Comparison of ENCODE assay signal across 14 cellular contexts in the genomic region with DNA sequence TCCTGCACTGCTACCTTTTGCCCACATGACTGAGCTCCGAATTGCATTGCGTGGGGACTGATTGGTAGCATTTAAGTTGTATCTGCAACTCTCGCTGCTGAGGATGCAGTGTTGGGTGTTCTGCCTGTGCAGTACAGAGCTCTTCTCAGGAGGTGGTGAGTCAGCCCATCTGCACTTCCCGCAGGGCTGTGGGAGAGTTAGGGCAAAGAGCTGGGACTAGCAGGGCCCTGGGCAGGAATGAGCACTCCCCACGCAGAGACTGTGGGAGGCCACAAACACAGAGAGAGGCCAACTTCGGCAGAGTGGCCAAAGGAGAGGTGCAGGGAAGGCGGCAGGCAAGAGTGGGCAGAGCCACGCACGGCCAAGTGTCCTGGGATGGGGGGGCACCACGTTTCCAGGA.
DNase-seq lines count a peak whose midpoint lies in the region; ATAC-seq, FAIRE-seq and TF ChIP-seq lines count a peak whose summit lies in the region.
"Had no signal": no experiment of that assay in that cellular context is flagged by ENCODE, and none has a peak within 500 bp of the region (broad histone marks: within the 10 kb centered on the region; RNA-seq: fewer than 3 reads in every experiment).

No MANE protein-coding gene starts in this region.

- H3K4me3 ChIP-seq in A549 (no peak overlapping the region), mammary epithelial cell (replicated peaks in 1 of 3; ENCODE audit: insufficient read depth in 1 of 3, low read depth in 2 of 3, low read length in 3 of 3) (no peak overlapping the region), keratinocyte (ENCODE audit: control insufficient read depth in 2 of 3, extremely low read depth in 1 of 3, insufficient read depth in 2 of 3, low read depth in 1 of 3, low read length in 3 of 3) (no peak overlapping the region), HepG2 (replicated peaks in 1 of 3; ENCODE audit: insufficient read depth in 1 of 3, low read depth in 2 of 3, low read length in 3 of 3) (no peak overlapping the region)
- H3K4me3 ChIP-seq: tibial nerve had no signal

- WGBS in A549 (ENCODE audit: missing lambda C conversion rate) = 68% methylated on average over 10 of the region's 10 CpGs
- 35% methylated on average over 8 of the region's 10 CpGs for WGBS in mammary epithelial cell (ENCODE audit: low coverage, missing lambda C conversion rate)
- 8% methylated on average over 10 of the region's 10 CpGs for WGBS in HepG2 (ENCODE audit: low lambda C conversion rate)

- intact Hi-C loops in mammary epithelial cell (cut with micrococcal nuclease) (no loop called here), HepG2 (cut with micrococcal nuclease; ENCODE audit: unreplicated experiment) (loop anchor here (2.0 kb wide), 1 partner anchor 60 kb away; no protein-coding TSS in a partner anchor)

- TF ChIP-seq RAD21 in A549 (conservative IDR thresholded peaks at IDR 0.05 in 1 of 2, IDR thresholded peaks at IDR 0.05 in 1 of 2) = no peak
- TF ChIP-seq RAD21 in HepG2 (CRISPR knock-in tag; IDR thresholded peaks at IDR 0.05) = no peak

- CTCF ChIA-PET in A549 (lab: Yijun Ruan, JAX) = interaction anchor here (1.0 kb wide), 1 partner anchor 45 kb away, joined by 3 read pairs; no protein-coding TSS in a partner anchor
- CTCF ChIA-PET in mammary epithelial cell (lab: Charles Lee; ENCODE audit: low non-redundant PET) = no interaction called here
- CTCF ChIA-PET in HepG2 (lab: Yijun Ruan, JAX; ENCODE audit: low intra/inter-chr PET ratio, low total read pairs) = no interaction called here

- no peaks in the 10 kb centered on the region for H3K9me1 ChIP-seq in keratinocyte (ENCODE audit: control insufficient read depth, extremely low read depth, insufficient read depth, low read length)

- H3K9me3 ChIP-seq in A549 (no peaks in the 10 kb centered on the region), mammary epithelial cell (replicated peaks; ENCODE audit: insufficient read depth, low read length) (no peaks in the 10 kb centered on the region), keratinocyte (ENCODE audit: control insufficient read depth, low read depth, low read length) (no peaks in the 10 kb centered on the region), HepG2 (ENCODE audit: low read length) (no peaks in the 10 kb centered on the region)
- H3K9me3 ChIP-seq: tibial nerve had no signal

- peak; percentile 61 to 71 for ATAC-seq in A549
- no peak for ATAC-seq in HG02870 (IDR thresholded peaks at IDR 0.05; ENCODE audit: unreplicated experiment)
- no peak for ATAC-seq in HepG2

- H2AFZ ChIP-seq in mammary epithelial cell (ENCODE audit: low read depth, low read length) (peak overlapping the region; percentile 7), keratinocyte (ENCODE audit: control insufficient read depth, low read length) (no peak overlapping the region), HepG2 (ENCODE audit: low read length) (no peak overlapping the region)

- H4K20me1 ChIP-seq in mammary epithelial cell (ENCODE audit: insufficient read depth, low read length) = no peaks in the 10 kb centered on the region
- H4K20me1 ChIP-seq in keratinocyte (ENCODE audit: control insufficient read depth, extremely low read depth, insufficient read depth, low read length) = no peaks in the 10 kb centered on the region
- H4K20me1 ChIP-seq in HepG2 (ENCODE audit: insufficient read depth, low read length) = no peaks in the 10 kb centered on the region

- BruUV-seq in mammary epithelial cell (replicated peaks; lab: Mats Ljungman, UMichigan) = no TSS peak
- no TSS peak for BruUV-seq in HepG2 (replicated peaks; lab: Mats Ljungman, UMichigan)

- FAIRE-seq in A549 (lab: Jason Lieb, UNC) (no peak), keratinocyte (lab: Jason Lieb, UNC) (no peak), HepG2 (lab: Jason Lieb, UNC) (no peak)

- no peak for TF ChIP-seq EP300 in A549 (IDR thresholded peaks at IDR 0.05)
- no peak for TF ChIP-seq EP300 in HepG2 (IDR thresholded peaks at IDR 0.05; ENCODE audit: low read depth in 2 of 2, low read length in 2 of 2)
- no peak for TF ChIP-seq EP300 in HepG2 (CRISPR knock-in tag; IDR thresholded peaks at IDR 0.05; ENCODE audit: borderline replicate concordance)

- H3K27me3 ChIP-seq in mammary epithelial cell (ENCODE audit: insufficient read depth, low read length) (no peaks in the 10 kb centered on the region), keratinocyte (ENCODE audit: control insufficient read depth, extremely low read depth, insufficient read depth, low read length) (no peaks in the 10 kb centered on the region), HepG2 (ENCODE audit: control insufficient read depth in 1 of 2, insufficient read depth in 2 of 2, low read length in 2 of 2) (peaks cover 0 to 1% of the 10 kb centered on the region in 2 experiments; a peak in 2 of 5 replicates)
- H3K27me3 ChIP-seq: tibial nerve had no signal

- H3K27ac ChIP-seq in A549 (no peak overlapping the region), mammary epithelial cell (ENCODE audit: insufficient read depth, low read depth, low read length) (no peak overlapping the region), keratinocyte (ENCODE audit: control insufficient read depth, insufficient read depth, low read length) (no peak overlapping the region), HepG2 (ENCODE audit: extremely low read length, insufficient read depth, low read length) (no peak overlapping the region)

- DNase-seq in A549 (ENCODE audit: low read depth in 1 of 2, low spot score in 1 of 2) (no peak), HT1080 (ENCODE audit: low read depth) (peak; percentile 78), mammary epithelial cell (peak; percentile 62), keratinocyte (ENCODE audit: low read depth, low spot score) (peak; percentile 7), HepG2 (ENCODE audit: low spot score) (no peak), NK-92 (lab: John Stamatoyannopoulos, UW; ENCODE audit: unreplicated experiment) (no peak)
- no peak for DNase-seq in activated CD4-positive, alpha-beta T cell treated with anti-CD3 and anti-CD28 coated beads for 1 hour
- DNase-seq: activated CD4-positive, alpha-beta T cell treated with anti-CD3 and anti-CD28 coated beads, Interleukin-2, amount 10 ng/mL, durations not matched to agents 7 days and 5 days; activated gamma-delta T cell; AML-193; NCI-H146; retina had no signal

- in situ Hi-C loops in mammary epithelial cell (cut with MboI; ENCODE audit: low sequenced_read_pairs in 2 of 2) = no loop called here
- in situ Hi-C loops in HepG2 (cut with HindIII; ENCODE audit: extremely low pct_ligation_motif_present, low pct_unique_long_range_greater_than_20kb) = no loop called here

- no peak for TF ChIP-seq POLR2A in A549 (IDR thresholded peaks at IDR 0.05; ENCODE audit: low read length)
- TF ChIP-seq POLR2A in HepG2 (IDR thresholded peaks at IDR 0.05; ENCODE audit: insufficient read depth in 1 of 2, low read depth in 2 of 2, low read length in 2 of 2) = no peak

- no peak overlapping the region for H3K4me2 ChIP-seq in A549
- peak overlapping the region; percentile 45 for H3K4me2 ChIP-seq in mammary epithelial cell (ENCODE audit: insufficient read depth, low read depth, low read length)
- no peak overlapping the region for H3K4me2 ChIP-seq in keratinocyte (ENCODE audit: control insufficient read depth, extremely low read depth, insufficient read depth, low read depth, low read length)
- H3K4me2 ChIP-seq in HepG2 (ENCODE audit: low read depth, low read length) = no peak overlapping the region

- dilution Hi-C loops in mammary epithelial cell (cut with HindIII; ENCODE audit: low sequenced_read_pairs) = no loop called here
- dilution Hi-C loops in keratinocyte (cut with MboI; ENCODE audit: extremely low pct_ligation_motif_present, low sequenced_read_pairs) = no loop called here

- no peaks in the 10 kb centered on the region for H3K79me2 ChIP-seq in mammary epithelial cell (ENCODE audit: insufficient read depth, low read length)
- no peaks in the 10 kb centered on the region for H3K79me2 ChIP-seq in keratinocyte (ENCODE audit: control insufficient read depth, insufficient read depth, low read length)
- no peaks in the 10 kb centered on the region for H3K79me2 ChIP-seq in HepG2 (ENCODE audit: insufficient read depth, low read length)

- H3K9ac ChIP-seq in mammary epithelial cell (ENCODE audit: insufficient read depth, low read length) (no peak overlapping the region), keratinocyte (ENCODE audit: control insufficient read depth, extremely low read depth, insufficient read depth, low read length) (no peak overlapping the region), HepG2 (ENCODE audit: insufficient read depth, low read depth, low read length) (no peak overlapping the region)

- TF ChIP-seq CTCF in A549 (IDR thresholded peaks at IDR 0.05) (no peak), mammary epithelial cell (conservative IDR thresholded peaks at IDR 0.05 in 1 of 2, IDR thresholded peaks at IDR 0.05 in 1 of 2; ENCODE audit: extremely low read depth in 1 of 2, insufficient read depth in 1 of 2, low read depth in 1 of 2, low read length in 2 of 2) (no peak), keratinocyte (optimal IDR thresholded peaks at IDR 0.05 in 1 of 3, IDR thresholded peaks at IDR 0.05 in 1 of 3, conservative IDR thresholded peaks at IDR 0.05 in 1 of 3; ENCODE audit: extremely low read depth in 1 of 3, insufficient read depth in 2 of 3, low read length in 3 of 3) (no peak), HepG2 (CRISPR knock-in tag; IDR thresholded peaks at IDR 0.05) (no peak)

- POLR2A ChIA-PET in A549 (lab: Yijun Ruan, JAX) (no interaction called here), HepG2 (lab: Yijun Ruan, JAX) (no interaction called here)

- H3K4me1 ChIP-seq in A549 (no peaks in the 10 kb centered on the region), mammary epithelial cell (ENCODE audit: insufficient read depth, low read length) (peaks cover 8% of the 10 kb centered on the region), keratinocyte (ENCODE audit: control insufficient read depth, extremely low read depth, insufficient read depth, low read length) (no peaks in the 10 kb centered on the region), HepG2 (ENCODE audit: insufficient read depth, low read length) (no peaks in the 10 kb centered on the region)

- no peaks in the 10 kb centered on the region for H3K36me3 ChIP-seq in mammary epithelial cell (ENCODE audit: insufficient read depth, low read length)
- H3K36me3 ChIP-seq in keratinocyte (ENCODE audit: control insufficient read depth in 2 of 2, extremely low read depth in 1 of 2, insufficient read depth in 2 of 2, low read length in 2 of 2) = no peaks in the 10 kb centered on the region
- no peaks in the 10 kb centered on the region for H3K36me3 ChIP-seq in HepG2 (replicated peaks in 1 of 2; ENCODE audit: control insufficient read depth in 1 of 2, insufficient read depth in 2 of 2, low read length in 2 of 2)
- H3K36me3 ChIP-seq: tibial nerve had no signal

TF ChIP-seq in HepG2, 621 proteins besides CTCF, POLR2A, EP300 and RAD21 (continues in another document):
- TF ChIP-seq NBN (conservative IDR thresholded peaks at IDR 0.05) = no peak

Comparison
In these comparisons a context has a peak if more than half of its experiments do, and no peak if none do; other contexts are left out.
1. ATAC-seq: peak in A549 (2 of 2); none in HG02870 (single experiment) and HepG2 (single experiment).
2. DNase-seq: peak in HT1080 (single experiment), mammary epithelial cell (single experiment) and keratinocyte (single experiment); none in A549 (0 of 2), HepG2 (single experiment), NK-92 (single experiment) and activated CD4-positive, alpha-beta T cell treated with anti-CD3 and anti-CD28 coated beads for 1 hour (single experiment).